27 cellular contexts compared by ENCODE assay signal in genomic region chr7:145276118-145276517, GRCh38.
"Had no signal": no experiment of that assay in that cellular context is flagged by ENCODE, and none has a peak within 500 bp of the region (broad histone marks: within the 10 kb centered on the region; RNA-seq: fewer than 3 reads in every experiment).

No MANE protein-coding gene starts in this region.

- H3K27ac ChIP-seq: stomach, suprapubic skin, testis, thoracic aorta, thyroid gland, tibial artery, tibial nerve, transverse colon, upper lobe of left lung, upper lobe of right lung, uterus, vagina had no signal

- H3K9me3 ChIP-seq: testis, thoracic aorta, thyroid gland, upper lobe of right lung, uterus, vagina had no signal

- H3K4me3 ChIP-seq: stomach, suprapubic skin, testis, thoracic aorta, thyroid gland, tibial artery, tibial nerve, transverse colon, upper lobe of left lung, upper lobe of right lung, uterus, vagina had no signal

- FAIRE-seq: urothelium cell line had no signal

- H3K36me3 ChIP-seq: stomach, suprapubic skin, thoracic aorta, thyroid gland, tibial artery, tibial nerve, transverse colon, upper lobe of left lung, upper lobe of right lung, uterus, vagina had no signal

- DNase-seq: stimulated activated CD4-positive, alpha-beta T cell treated with anti-CD3 and anti-CD28 coated beads, Interleukin-2, amount 100 ng/mL, for 48 hours; stimulated activated CD4-positive, alpha-beta T cell treated with anti-CD3 and anti-CD28 coated beads, Interleukin-4, amount 100 ng/mL, for 1 hour; stimulated activated CD4-positive, alpha-beta T cell treated with anti-CD3 and anti-CD28 coated beads, Interleukin-4, amount 100 ng/mL, for 24 hours; stimulated activated CD4-positive, alpha-beta T cell treated with anti-CD3 and anti-CD28 coated beads, Interleukin-4, amount 100 ng/mL, for 4 hours; stimulated activated CD8-positive, alpha-beta memory T cell treated with anti-CD3 and anti-CD28 coated beads, Interleukin-4, amount 100 ng/mL, for 48 hours; stimulated activated naive B cell treated with anti-CD40 and anti-IgM and Interleukin-4, amounts not matched to agents 10 μg/mL and 1 μg/mL and 100 μg/mL, for 72 hours; stimulated activated naive CD4-positive, alpha-beta T cell; stimulated activated naive CD4-positive, alpha-beta T cell treated with Interleukin-2 at 50 U/mL for 16 hours; stimulated activated naive CD8-positive, alpha-beta T cell treated with anti-CD3 and anti-CD28 coated beads, Interleukin-15, amount 100 ng/mL, for 72 hours; stimulated activated naive CD8-positive, alpha-beta T cell treated with anti-CD3 and anti-CD28 coated beads, Interleukin-15, Interleukin-2, amounts not matched to agents 100 U/mL and 50 U/mL, for 24 hours; stomach; substantia nigra; testis; thyroid gland; tibial artery; transverse colon; trophoblast cell; upper lobe of left lung; upper lobe of right lung; uterus had no signal

- ATAC-seq: stimulated activated effector memory CD8-positive, alpha-beta T cell treated with anti-CD3 and anti-CD28 coated beads, Interleukin-12 subunit alpha, Interleukin-12 subunit beta, amount 100 ng/mL, for 72 hours; stimulated activated memory B cell treated with anti-CD40 and anti-IgM and Interleukin-4, amounts not matched to agents 10 μg/mL and 1 μg/mL and 100 μg/mL, for 72 hours; stimulated activated naive B cell treated with anti-CD40 and anti-IgM and Interleukin-4, amounts not matched to agents 10 μg/mL and 1 μg/mL and 100 μg/mL, for 72 hours; stimulated activated naive CD8-positive, alpha-beta T cell treated with anti-CD3 and anti-CD28 coated beads, Interleukin-15, amount 100 ng/mL, for 72 hours; stimulated activated naive CD8-positive, alpha-beta T cell treated with anti-CD3 and anti-CD28 coated beads, Interleukin-15, Interleukin-2, amounts not matched to agents 100 U/mL and 50 U/mL, for 24 hours; upper lobe of right lung had no signal

- H3K4me1 ChIP-seq: stomach, suprapubic skin, testis, thyroid gland, tibial artery, tibial nerve, transverse colon, upper lobe of left lung, upper lobe of right lung, uterus, vagina had no signal

- H3K27me3 ChIP-seq: stomach, suprapubic skin, testis, thyroid gland, tibial artery, tibial nerve, transverse colon, upper lobe of left lung, upper lobe of right lung, uterus, vagina had no signal
